Comparison of ENCODE assay signal across 16 cellular contexts in genomic region chr10:126227762-126228134, GRCh38.
DNase-seq lines count a peak whose midpoint lies in the region; TF ChIP-seq lines count a peak whose summit lies in the region.
"Had no signal": no experiment of that assay in that cellular context is flagged by ENCODE, and none has a peak within 500 bp of the region (broad histone marks: within the 10 kb centered on the region; RNA-seq: fewer than 3 reads in every experiment).

No MANE protein-coding gene starts in this region.

- 27 to 51% methylated on average over 2 of the region's 2 CpGs for WGBS in GM23248 (ENCODE audit: low coverage in 1 of 2, low lambda C conversion rate in 2 of 2, missing lambda C conversion rate in 2 of 2), 2 experiments

- H3K9ac ChIP-seq in GM23248 = peak overlapping the region; percentile 56
- peak overlapping the region; percentile 61 for H3K9ac ChIP-seq in skeletal muscle satellite cell (ENCODE audit: low read depth, low read length)

- H3K9me2 ChIP-seq in GM23248 (ENCODE audit: insufficient read depth) = no peaks in the 10 kb centered on the region

- peaks cover 84% of the 10 kb centered on the region for H3K79me2 ChIP-seq in GM23248 (ENCODE audit: insufficient read depth)

- H3K36me3 ChIP-seq in GM23248 (ENCODE audit: low read depth) (no peaks in the 10 kb centered on the region), skeletal muscle satellite cell (ENCODE audit: insufficient read depth, low read length) (no peaks in the 10 kb centered on the region)
- H3K36me3 ChIP-seq: heart right ventricle, left ventricle myocardium inferior had no signal

- H3K4me1 ChIP-seq in GM23248 (ENCODE audit: insufficient read depth) (peaks cover 44% of the 10 kb centered on the region), skeletal muscle satellite cell (ENCODE audit: control insufficient read depth, insufficient read depth, low read length) (peaks cover 48% of the 10 kb centered on the region)

- no peak overlapping the region for H3K4me3 ChIP-seq in GM23248
- no peak overlapping the region for H3K4me3 ChIP-seq in fibroblast of mammary gland (ENCODE audit: control insufficient read depth, low read depth, low read length)
- no peak overlapping the region for H3K4me3 ChIP-seq in skeletal muscle satellite cell (ENCODE audit: low read length)
- H3K4me3 ChIP-seq: heart right ventricle, left ventricle myocardium inferior, skin epidermis had no signal

- peaks cover 35% of the 10 kb centered on the region for H3F3A ChIP-seq in GM23248 (ENCODE audit: insufficient read depth)

- TF ChIP-seq CTCF in RWPE1 (conservative IDR thresholded peaks at IDR 0.05; ENCODE audit: low read depth) (no peak), fibroblast of mammary gland (conservative IDR thresholded peaks at IDR 0.05; ENCODE audit: control insufficient read depth, insufficient read depth, low read depth, low read length) (no peak)

- no peaks in the 10 kb centered on the region for H4K20me1 ChIP-seq in GM23248 (ENCODE audit: insufficient read depth)

- H3K27ac ChIP-seq in GM23248 = peak overlapping the region; percentile 86
- no peak overlapping the region for H3K27ac ChIP-seq in RWPE1
- H3K27ac ChIP-seq: heart right ventricle, left ventricle myocardium inferior had no signal

- H2AFZ ChIP-seq in GM23248 = no peak overlapping the region

- POLR2A ChIA-PET in RWPE1 (lab: Yijun Ruan, JAX; ENCODE audit: low non-redundant PET) = no interaction called here

- H3K4me2 ChIP-seq in GM23248 (ENCODE audit: unreplicated experiment) (no peak overlapping the region), skeletal muscle satellite cell (ENCODE audit: low read length) (peak overlapping the region; percentile 53)

- H3K27me3 ChIP-seq in GM23248 (replicated peaks; ENCODE audit: insufficient read depth) = no peaks in the 10 kb centered on the region
- no peaks in the 10 kb centered on the region for H3K27me3 ChIP-seq in skeletal muscle satellite cell (ENCODE audit: control insufficient read depth, insufficient read depth, low read length)

- DNase-seq in GM23248 (peak; percentile 90), RWPE1 (ENCODE audit: low spot score) (peak; percentile 18), fibroblast of mammary gland (ENCODE audit: low read depth) (peak; percentile 91), HPDE6-E6E7 (ENCODE audit: extremely low spot score) (no peak), pons (ENCODE audit: low spot score) (no peak)
- no peak for DNase-seq in activated naive CD4-positive, alpha-beta T cell treated with anti-CD3 and anti-CD28 coated beads, Interleukin-2, amount 50 U/mL, for 16 hours
- DNase-seq: activated CD8-positive, alpha-beta T cell treated with anti-CD3 and anti-CD28 coated beads, Interleukin-2, amount 10 ng/mL, durations not matched to agents 7 days and 5 days; activated effector memory CD4-positive, alpha-beta T cell treated with Interleukin-2 at 50 U/mL for 16 hours; Calu3; effector memory CD4-positive, alpha-beta T cell; heart right ventricle; left ventricle myocardium inferior; NCI-H1105; NCI-H510A treated with DMSO at 0.1 percent for 48 hours had no signal

- H3K9me3 ChIP-seq in GM23248 (ENCODE audit: low read depth) = no peaks in the 10 kb centered on the region
- H3K9me3 ChIP-seq in skeletal muscle satellite cell (replicated peaks; ENCODE audit: low read length) = no peaks in the 10 kb centered on the region
- H3K9me3 ChIP-seq: heart right ventricle, left ventricle myocardium inferior had no signal

- in situ Hi-C loops in GM23248 (cut with MboI) = no loop called here

- CTCF ChIA-PET in RWPE1 (lab: Yijun Ruan, JAX) = no interaction called here

Comparison
In these comparisons a context has a peak if more than half of its experiments do, and no peak if none do; other contexts are left out.
1. DNase-seq: peak in GM23248 (single experiment), RWPE1 (single experiment) and fibroblast of mammary gland (single experiment); none in HPDE6-E6E7 (single experiment), pons (single experiment) and activated naive CD4-positive, alpha-beta T cell treated with anti-CD3 and anti-CD28 coated beads, Interleukin-2, amount 50 U/mL, for 16 hours (single experiment).